ENCODE assay signal across 9 cellular contexts in genomic region chr1:89855413-89856123, GRCh38. TPM values are rescaled to one million over a fixed set of nuclear protein-coding genes. Genes with fewer than 3 reads are reported as not detected.
DNase-seq lines count a peak whose midpoint lies in the region; ATAC-seq and TF ChIP-seq lines count a peak whose summit lies in the region.
"Had no signal": no experiment of that assay in that cellular context is flagged by ENCODE, and none has a peak within 500 bp of the region (broad histone marks: within the 10 kb centered on the region; RNA-seq: fewer than 3 reads in every experiment).

No MANE protein-coding gene starts in this region.

- no peaks in the 10 kb centered on the region for H3K27me3 Mint-ChIP-seq in immature natural killer cell (ENCODE audit: low read depth in 3 of 3)
- H3K27me3 Mint-ChIP-seq: stimulated activated naive CD8-positive, alpha-beta T cell treated with anti-CD3 and anti-CD28 coated beads, Interleukin-15, Interleukin-2, amounts not matched to agents 100 ng/mL and 50 ng/mL, for 24 hours had no signal

- H3K4me3 Mint-ChIP-seq in immature natural killer cell = peak overlapping the region in 2 of 5 donors; percentile 2 to 34
- H3K4me3 Mint-ChIP-seq: stimulated activated naive CD8-positive, alpha-beta T cell treated with anti-CD3 and anti-CD28 coated beads, Interleukin-15, Interleukin-2, amounts not matched to agents 100 ng/mL and 50 ng/mL, for 24 hours had no signal

- H3F3A ChIP-seq in PC-3 (ENCODE audit: low read length, unreplicated experiment) = no peaks in the 10 kb centered on the region

- intact Hi-C loops in PC-3 (cut with micrococcal nuclease) (loop anchor here (5.0 kb wide), 1 partner anchor 52 kb away; no protein-coding TSS in a partner anchor), tibial artery (cut with DNase I; ENCODE audit: low total_unique reads) (no loop called here)

- H3K36me3 Mint-ChIP-seq in immature natural killer cell = peaks cover 0 to 3% (median 2%) of the 10 kb centered on the region in 3 donors

- peaks cover 0 to 2% of the 10 kb centered on the region in 2 donors for H3K4me1 Mint-ChIP-seq in immature natural killer cell

- no peak overlapping the region for H2AFZ ChIP-seq in PC-3 (ENCODE audit: low read length)

- H3K27me3 ChIP-seq in PC-3 (ENCODE audit: low read length) (no peaks in the 10 kb centered on the region), tibial artery (no peaks in the 10 kb centered on the region)

- no peaks in the 10 kb centered on the region for H4K20me1 ChIP-seq in PC-3 (ENCODE audit: low read length)

- POLR2A ChIA-PET in PC-3 (lab: Charles Lee; ENCODE audit: unreplicated experiment) = no interaction called here

- no peak overlapping the region for H3K4me3 ChIP-seq in PC-3 (ENCODE audit: low read length)
- H3K4me3 ChIP-seq in tibial artery = no peak overlapping the region

- H3K9ac ChIP-seq in PC-3 (ENCODE audit: low read length) = no peak overlapping the region

- TF ChIP-seq CTCF in PC-3 (conservative IDR thresholded peaks at IDR 0.05; ENCODE audit: low read depth, low read length) = no peak
- no peak for TF ChIP-seq CTCF in tibial artery (IDR thresholded peaks at IDR 0.05)

- H3K4me2 ChIP-seq in PC-3 (ENCODE audit: low read length) = peak overlapping the region; percentile 30

- H3K4me1 ChIP-seq in PC-3 (ENCODE audit: insufficient read depth, low read length) (peaks cover 18% of the 10 kb centered on the region), tibial artery (no peaks in the 10 kb centered on the region)

- peaks cover 9% of the 10 kb centered on the region; the same call in 1 of the 2 replicates for H3K36me3 ChIP-seq in PC-3 (ENCODE audit: low read depth, low read length)
- H3K36me3 ChIP-seq in tibial artery = no peaks in the 10 kb centered on the region

- no TSS peak for BruUV-seq in PC-3 (replicated peaks; lab: Mats Ljungman, UMichigan)

- no peaks in the 10 kb centered on the region for H3K9me2 ChIP-seq in PC-3 (replicated peaks; ENCODE audit: low read length)

- H3K27ac ChIP-seq in PC-3 (ENCODE audit: low read length) = peak overlapping the region; percentile 43
- no peak overlapping the region for H3K27ac ChIP-seq in tibial artery

- ATAC-seq in GM18498 (IDR thresholded peaks at IDR 0.05; ENCODE audit: unreplicated experiment) (peak; percentile 92), PC-3 (no peak)

- H3K27ac Mint-ChIP-seq in immature natural killer cell = peak overlapping the region in 5 of 6 donors; percentile 1 to 69 (median 28)
- H3K27ac Mint-ChIP-seq: stimulated activated naive CD8-positive, alpha-beta T cell treated with anti-CD3 and anti-CD28 coated beads, Interleukin-15, Interleukin-2, amounts not matched to agents 100 ng/mL and 50 ng/mL, for 24 hours had no signal

- H3K9me3 Mint-ChIP-seq in immature natural killer cell = no peaks in the 10 kb centered on the region
- H3K9me3 Mint-ChIP-seq: stimulated activated naive CD8-positive, alpha-beta T cell treated with anti-CD3 and anti-CD28 coated beads, Interleukin-15, Interleukin-2, amounts not matched to agents 100 ng/mL and 50 ng/mL, for 24 hours had no signal

- H3K79me2 ChIP-seq in PC-3 (ENCODE audit: low read length) = peaks cover 24% of the 10 kb centered on the region; the same call in 1 of the 2 replicates

- H3K9me3 ChIP-seq in PC-3 (ENCODE audit: low read length) (no peaks in the 10 kb centered on the region), tibial artery (no peaks in the 10 kb centered on the region)

- DNase-seq in HCEC 1CT (peak; percentile 85), PC-3 (peak; percentile 51), immature natural killer cell (no peak), SIG-M5 (lab: John Stamatoyannopoulos, UW) (no peak), NCI-H446 (lab: John Stamatoyannopoulos, UW) (no peak), OCI-M2 (lab: John Stamatoyannopoulos, UW; ENCODE audit: unreplicated experiment) (no peak), tibial artery (no peak)

- CTCF ChIA-PET in PC-3 (lab: Charles Lee) = no interaction called here

RNA-seq across cellular contexts. Expression of gene LRRC8D, which starts 34.7 kb away (rescaled TPM):
- total RNA-seq in PC-3 (2014; rRNA removed) = 19.6 and 21.8 TPM in 2 replicates
- 10 to 100 TPM; 24.7 to 40.1 (median 32.0) TPM for polyA plus RNA-seq in immature natural killer cell

Comparison
In these comparisons a context has a peak if more than half of its experiments do, and no peak if none do; other contexts are left out.
1. DNase-seq: peak in HCEC 1CT (single experiment) and PC-3 (single experiment); none in immature natural killer cell (0 of 3), SIG-M5 (single experiment), NCI-H446 (0 of 2), OCI-M2 (single experiment) and tibial artery (0 of 2).